Comparison of ENCODE assay signal across 14 cellular contexts in the genomic region with DNA sequence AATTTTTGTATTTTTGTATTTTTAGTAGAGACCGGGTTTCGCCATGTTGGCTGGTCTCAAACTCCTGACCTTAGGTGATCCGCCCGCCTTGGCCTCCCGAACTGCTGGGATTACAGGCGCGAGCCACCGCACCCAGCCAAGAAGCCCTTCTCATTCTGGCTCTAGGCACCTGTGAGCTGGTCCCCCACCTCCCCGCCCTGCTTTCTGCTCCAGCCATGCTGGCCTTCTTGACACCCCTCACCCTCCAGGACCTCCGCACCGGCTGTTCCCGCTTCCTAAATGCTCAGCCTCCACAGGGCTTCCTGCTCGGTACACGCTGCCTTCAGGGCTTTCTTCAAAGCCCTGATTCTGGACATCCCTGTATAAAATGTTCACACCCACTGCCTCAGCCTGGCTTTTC. TPM values are rescaled to one million over a fixed set of nuclear protein-coding genes. Genes with fewer than 3 reads are reported as not detected.
A peak's percentile ranks its signal among the peaks of the same experiment; 100 is the strongest.
DNase-seq lines count a peak whose midpoint lies in the region; ATAC-seq lines count a peak whose summit lies in the region.
"Had no signal": no experiment of that assay in that cellular context is flagged by ENCODE, and none has a peak within 500 bp of the region (broad histone marks: within the 10 kb centered on the region; RNA-seq: fewer than 3 reads in every experiment).

No MANE protein-coding gene starts in this region.

- peaks cover 68% of the 10 kb centered on the region for H3K4me1 Mint-ChIP-seq in stimulated activated naive CD8-positive, alpha-beta T cell treated with anti-CD3 and anti-CD28 coated beads, Interleukin-15, Interleukin-2, amounts not matched to agents 100 ng/mL and 50 ng/mL, for 24 hours (ENCODE audit: low read depth)
- peaks cover 10% of the 10 kb centered on the region for H3K4me1 Mint-ChIP-seq in activated T-helper 17 cell treated with anti-CD3 and anti-CD28 coated beads, Interleukin-2, amount 50 U/mL, for 72 hours

- H3K27me3 Mint-ChIP-seq in stimulated activated naive CD8-positive, alpha-beta T cell treated with anti-CD3 and anti-CD28 coated beads, Interleukin-15, Interleukin-2, amounts not matched to agents 100 ng/mL and 50 ng/mL, for 24 hours = no peaks in the 10 kb centered on the region
- no peaks in the 10 kb centered on the region for H3K27me3 Mint-ChIP-seq in activated T-helper 17 cell treated with anti-CD3 and anti-CD28 coated beads, Interleukin-2, amount 50 U/mL, for 72 hours

- peak overlapping the region; percentile 68 for H3K27ac Mint-ChIP-seq in stimulated activated naive CD8-positive, alpha-beta T cell treated with anti-CD3 and anti-CD28 coated beads, Interleukin-15, Interleukin-2, amounts not matched to agents 100 ng/mL and 50 ng/mL, for 24 hours
- H3K27ac Mint-ChIP-seq in activated T-helper 17 cell treated with anti-CD3 and anti-CD28 coated beads, Interleukin-2, amount 50 U/mL, for 72 hours = peak overlapping the region; percentile 28
- H3K27ac Mint-ChIP-seq: HFFc6 had no signal

- ATAC-seq in stimulated activated naive CD8-positive, alpha-beta T cell treated with anti-CD3 and anti-CD28 coated beads, Interleukin-15, Interleukin-2, amounts not matched to agents 100 U/mL and 50 U/mL, for 24 hours = no peak
- no peak for ATAC-seq in activated T-helper 17 cell treated with anti-CD3 and anti-CD28 coated beads, Interleukin-2, amount 50 U/mL, for 72 hours (replicated peaks)
- ATAC-seq in GM21390 (IDR thresholded peaks at IDR 0.05; ENCODE audit: unreplicated experiment) = no peak
- ATAC-seq in HG03175 (IDR thresholded peaks at IDR 0.05; ENCODE audit: unreplicated experiment) = no peak
- no peak for ATAC-seq in HG02759 (IDR thresholded peaks at IDR 0.05; ENCODE audit: unreplicated experiment)
- ATAC-seq: upper lobe of right lung had no signal

- H3K9me3 Mint-ChIP-seq in stimulated activated naive CD8-positive, alpha-beta T cell treated with anti-CD3 and anti-CD28 coated beads, Interleukin-15, Interleukin-2, amounts not matched to agents 100 ng/mL and 50 ng/mL, for 24 hours = no peaks in the 10 kb centered on the region
- no peaks in the 10 kb centered on the region for H3K9me3 Mint-ChIP-seq in activated T-helper 17 cell treated with anti-CD3 and anti-CD28 coated beads, Interleukin-2, amount 50 U/mL, for 72 hours
- H3K9me3 Mint-ChIP-seq: HFFc6 had no signal

- H3K4me3 Mint-ChIP-seq in stimulated activated naive CD8-positive, alpha-beta T cell treated with anti-CD3 and anti-CD28 coated beads, Interleukin-15, Interleukin-2, amounts not matched to agents 100 ng/mL and 50 ng/mL, for 24 hours = peak overlapping the region; percentile 20
- H3K4me3 Mint-ChIP-seq in activated T-helper 17 cell treated with anti-CD3 and anti-CD28 coated beads, Interleukin-2, amount 50 U/mL, for 72 hours = no peak overlapping the region
- H3K4me3 Mint-ChIP-seq: HFFc6 had no signal

- no peaks in the 10 kb centered on the region for H3K36me3 Mint-ChIP-seq in stimulated activated naive CD8-positive, alpha-beta T cell treated with anti-CD3 and anti-CD28 coated beads, Interleukin-15, Interleukin-2, amounts not matched to agents 100 ng/mL and 50 ng/mL, for 24 hours (ENCODE audit: low read depth)
- no peaks in the 10 kb centered on the region for H3K36me3 Mint-ChIP-seq in activated T-helper 17 cell treated with anti-CD3 and anti-CD28 coated beads, Interleukin-2, amount 50 U/mL, for 72 hours (ENCODE audit: low read depth)

- DNase-seq in stimulated activated naive CD8-positive, alpha-beta T cell treated with anti-CD3 and anti-CD28 coated beads, Interleukin-15, Interleukin-2, amounts not matched to agents 100 U/mL and 50 U/mL, for 24 hours = no peak
- DNase-seq in mesenteric fat pad (ENCODE audit: low spot score) = peak; percentile 60
- DNase-seq in stimulated activated CD4-positive, alpha-beta T cell treated with anti-CD3 and anti-CD28 coated beads, Interleukin-4, amount 100 ng/mL, for 4 hours = no peak
- DNase-seq: AML-193; DMS79 treated with DMSO at 0.1 percent for 48 hours; effector CD4-positive, alpha-beta T cell; HFFc6; NCI-H1930 had no signal

RNA-seq across cellular contexts. Expression of gene FXYD2, which starts 5.5 kb away (rescaled TPM):
- total RNA-seq in activated T-helper 17 cell treated with anti-CD3 and anti-CD28 coated beads, Interleukin-2, amount 50 U/mL, for 72 hours = 1 to 10 TPM in 1 of 2 donors, not detected in 1; 1.4 TPM
- 3.2 TPM for total RNA-seq in mesenteric fat pad

RNA-seq across cellular contexts. Expression of gene DSCAML1, which starts 33.1 kb away (rescaled TPM):
- total RNA-seq in activated T-helper 17 cell treated with anti-CD3 and anti-CD28 coated beads, Interleukin-2, amount 50 U/mL, for 72 hours = 1 to 10 TPM in 1 of 2 donors, not detected in 1; 2.8 TPM
- total RNA-seq in mesenteric fat pad = 0.45 TPM
- total RNA-seq: HFFc6 had no signal

RNA-seq across cellular contexts. Expression of gene FXYD6, which starts 46.4 kb away (rescaled TPM):
- total RNA-seq in activated T-helper 17 cell treated with anti-CD3 and anti-CD28 coated beads, Interleukin-2, amount 50 U/mL, for 72 hours = under 1 TPM in 1 of 2 donors, not detected in 1; 0.19 TPM
- 21.5 TPM for total RNA-seq in mesenteric fat pad
- total RNA-seq: HFFc6 had no signal

Comparison
In these comparisons a context has a peak if more than half of its experiments do, and no peak if none do; other contexts are left out.
1. RNA of gene FXYD6, which starts 46.4 kb away (total RNA-seq): 21.5 TPM in mesenteric fat pad (single experiment); 0.19 TPM in activated T-helper 17 cell treated with anti-CD3 and anti-CD28 coated beads, Interleukin-2, amount 50 U/mL, for 72 hours; every median in the first group is over 10 times any median in the second.